In the genomic region with DNA sequence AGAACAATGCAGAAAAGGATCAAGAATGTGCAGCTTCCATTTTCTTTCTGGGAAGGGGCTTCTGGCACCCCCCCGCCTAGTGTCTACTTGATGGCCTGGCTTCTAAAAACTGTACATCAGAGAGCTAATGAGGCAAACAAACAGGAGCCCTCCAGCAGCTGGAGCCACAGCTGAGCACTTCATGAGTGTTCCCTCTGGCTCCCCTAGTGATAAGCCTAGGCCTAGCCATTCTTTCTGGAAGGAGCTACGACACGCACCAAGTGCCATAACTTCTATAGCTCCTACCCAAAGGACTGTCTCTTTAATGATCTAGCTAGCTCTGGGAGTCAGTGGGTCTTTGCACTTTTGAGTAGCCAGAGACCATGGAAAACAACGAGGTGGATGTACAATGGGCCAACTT, we compare ENCODE assay signal across 1 cellular context.
TF ChIP-seq lines count a peak whose summit lies in the region.

No MANE protein-coding gene starts in this region.

TF ChIP-seq in SK-N-SH, 30 proteins besides CTCF, POLR2A, EP300 and RAD21 (continued from another document):
- TF ChIP-seq, protein P1, sequence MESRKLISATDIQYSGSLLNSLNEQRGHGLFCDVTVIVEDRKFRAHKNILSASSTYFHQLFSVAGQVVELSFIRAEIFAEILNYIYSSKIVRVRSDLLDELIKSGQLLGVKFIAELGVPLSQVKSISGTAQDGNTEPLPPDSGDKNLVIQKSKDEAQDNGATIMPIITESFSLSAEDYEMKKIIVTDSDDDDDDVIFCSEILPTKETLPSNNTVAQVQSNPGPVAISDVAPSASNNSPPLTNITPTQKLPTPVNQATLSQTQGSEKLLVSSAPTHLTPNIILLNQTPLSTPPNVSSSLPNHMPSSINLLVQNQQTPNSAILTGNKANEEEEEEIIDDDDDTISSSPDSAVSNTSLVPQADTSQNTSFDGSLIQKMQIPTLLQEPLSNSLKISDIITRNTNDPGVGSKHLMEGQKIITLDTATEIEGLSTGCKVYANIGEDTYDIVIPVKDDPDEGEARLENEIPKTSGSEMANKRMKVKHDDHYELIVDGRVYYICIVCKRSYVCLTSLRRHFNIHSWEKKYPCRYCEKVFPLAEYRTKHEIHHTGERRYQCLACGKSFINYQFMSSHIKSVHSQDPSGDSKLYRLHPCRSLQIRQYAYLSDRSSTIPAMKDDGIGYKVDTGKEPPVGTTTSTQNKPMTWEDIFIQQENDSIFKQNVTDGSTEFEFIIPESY (IDR thresholded peaks at IDR 0.05; ENCODE audit: borderline replicate concordance, low read depth): no peak
- TF ChIP-seq YY1 (IDR thresholded peaks at IDR 0.05; ENCODE audit: low read depth): no peak
- no peak for TF ChIP-seq NRF1 (IDR thresholded peaks at IDR 0.05; ENCODE audit: low read depth, low read length)
- TF ChIP-seq GATA2 (CRISPR knock-in tag; IDR thresholded peaks at IDR 0.05): no peak
- TF ChIP-seq IRF3 (IDR thresholded peaks at IDR 0.05; ENCODE audit: low read depth, low read length): no peak
- no peak for TF ChIP-seq GABPA (IDR thresholded peaks at IDR 0.05; ENCODE audit: low read depth)
- TF ChIP-seq FOXM1 (IDR thresholded peaks at IDR 0.05; ENCODE audit: low read depth): no peak
- TF ChIP-seq JUND (IDR thresholded peaks at IDR 0.05): no peak
- TF ChIP-seq MEF2A (IDR thresholded peaks at IDR 0.05; ENCODE audit: borderline replicate concordance, low read depth): no peak
